1 cellular context compared by ENCODE assay signal in genomic region chr2:135913726-135914365, GRCh38.
TF ChIP-seq lines count a peak whose summit lies in the region.

No MANE protein-coding gene starts in this region.

TF ChIP-seq in GM12878, 131 proteins besides CTCF, POLR2A, EP300 and RAD21 (continued from another document):
- TF ChIP-seq PRDM15 (CRISPR knock-in tag; IDR thresholded peaks at IDR 0.05) (no peak), ATF7 (IDR thresholded peaks at IDR 0.05; ENCODE audit: low read depth) (no peak), POLR2AphosphoS5 (IDR thresholded peaks at IDR 0.05; ENCODE audit: low read length) (no peak), FOS (IDR thresholded peaks at IDR 0.05; ENCODE audit: borderline replicate concordance, extremely low read depth, insufficient read length) (no peak), ZBTB11 (CRISPR knock-in tag; IDR thresholded peaks at IDR 0.05) (no peak), SMAD5 (IDR thresholded peaks at IDR 0.05; ENCODE audit: low read depth) (no peak), SUPT20H (IDR thresholded peaks at IDR 0.05; ENCODE audit: borderline replicate concordance, control insufficient read depth, low read depth, low read length) (no peak), SRF (IDR thresholded peaks at IDR 0.05; ENCODE audit: low read depth in 2 of 2, low read length in 2 of 2) (no peak), SMC3 (IDR thresholded peaks at IDR 0.05; ENCODE audit: borderline replicate concordance, low read length) (peak; percentile 75), BMI1 (IDR thresholded peaks at IDR 0.05; ENCODE audit: borderline replicate concordance) (no peak), ZNF592 (IDR thresholded peaks at IDR 0.05) (peak; percentile 55; the same call in 1 of the 2 replicates), E4F1 (IDR thresholded peaks at IDR 0.05; ENCODE audit: borderline replicate concordance, partially characterized antibody) (no peak)
TF ChIP-seq in GM12878: peak in this region for 2.
